ENCODE assay signal across 20 cellular contexts in genomic region chr21:35810431-35810970, GRCh38.
"Had no signal": no experiment of that assay in that cellular context is flagged by ENCODE, and none has a peak within 500 bp of the region (broad histone marks: within the 10 kb centered on the region; RNA-seq: fewer than 3 reads in every experiment).

No MANE protein-coding gene starts in this region.

- H3K4me3 Mint-ChIP-seq: central memory CD8-positive, alpha-beta T cell; naive thymus-derived CD8-positive, alpha-beta T cell; stimulated activated effector memory CD8-positive, alpha-beta T cell treated with anti-CD3 and anti-CD28 coated beads, Interleukin-12 subunit alpha, Interleukin-12 subunit beta, amount 100 ng/mL, for 72 hours; stimulated activated naive CD8-positive, alpha-beta T cell treated with anti-CD3 and anti-CD28 coated beads, Interleukin-15, Interleukin-2, amounts not matched to agents 100 ng/mL and 50 ng/mL, for 24 hours had no signal

- FAIRE-seq: islet of Langerhans had no signal

- H3K9me3 ChIP-seq: mucosa of descending colon, ovary, tibial artery, upper lobe of right lung had no signal

- H3K36me3 ChIP-seq: ovary, tibial artery, upper lobe of right lung had no signal

- DNase-seq: cortex of kidney; dorsolateral prefrontal cortex; effector CD8-positive, alpha-beta T cell; foreskin fibroblast; head of caudate nucleus; hippocampal formation; kidney glomerular epithelial cell; naive thymus-derived CD8-positive, alpha-beta T cell; nucleus accumbens; ovary; right cardiac atrium; stimulated activated CD4-positive, alpha-beta T cell treated with anti-CD3 and anti-CD28 coated beads, Interleukin-4, amount 100 ng/mL, for 1 hour; stimulated activated CD8-positive, alpha-beta memory T cell treated with anti-CD3 and anti-CD28 coated beads, Interleukin-4, amount 100 ng/mL, for 48 hours; tibial artery; upper lobe of right lung had no signal

- H3K27me3 ChIP-seq: dorsolateral prefrontal cortex, ovary, tibial artery, upper lobe of right lung had no signal

- H3K36me3 Mint-ChIP-seq: naive thymus-derived CD8-positive, alpha-beta T cell; stimulated activated effector memory CD8-positive, alpha-beta T cell treated with anti-CD3 and anti-CD28 coated beads, Interleukin-12 subunit alpha, Interleukin-12 subunit beta, amount 100 ng/mL, for 72 hours had no signal

- H3K4me3 ChIP-seq: dorsolateral prefrontal cortex, mucosa of descending colon, ovary, tibial artery, upper lobe of right lung had no signal

- H3K4me1 Mint-ChIP-seq: central memory CD8-positive, alpha-beta T cell; naive thymus-derived CD8-positive, alpha-beta T cell; stimulated activated effector memory CD8-positive, alpha-beta T cell treated with anti-CD3 and anti-CD28 coated beads, Interleukin-12 subunit alpha, Interleukin-12 subunit beta, amount 100 ng/mL, for 72 hours had no signal

- H3K27me3 Mint-ChIP-seq: stimulated activated naive CD8-positive, alpha-beta T cell treated with anti-CD3 and anti-CD28 coated beads, Interleukin-15, Interleukin-2, amounts not matched to agents 100 ng/mL and 50 ng/mL, for 24 hours had no signal

- ATAC-seq: naive thymus-derived CD8-positive, alpha-beta T cell; right cardiac atrium; stimulated activated effector memory CD8-positive, alpha-beta T cell treated with anti-CD3 and anti-CD28 coated beads, Interleukin-12 subunit alpha, Interleukin-12 subunit beta, amount 100 ng/mL, for 72 hours; upper lobe of right lung had no signal

- H3K27ac Mint-ChIP-seq: naive thymus-derived CD8-positive, alpha-beta T cell; stimulated activated effector memory CD8-positive, alpha-beta T cell treated with anti-CD3 and anti-CD28 coated beads, Interleukin-12 subunit alpha, Interleukin-12 subunit beta, amount 100 ng/mL, for 72 hours; stimulated activated naive CD8-positive, alpha-beta T cell treated with anti-CD3 and anti-CD28 coated beads, Interleukin-15, Interleukin-2, amounts not matched to agents 100 ng/mL and 50 ng/mL, for 24 hours had no signal

- H3K9me3 Mint-ChIP-seq: central memory CD8-positive, alpha-beta T cell; stimulated activated effector memory CD8-positive, alpha-beta T cell treated with anti-CD3 and anti-CD28 coated beads, Interleukin-12 subunit alpha, Interleukin-12 subunit beta, amount 100 ng/mL, for 72 hours; stimulated activated naive CD8-positive, alpha-beta T cell treated with anti-CD3 and anti-CD28 coated beads, Interleukin-15, Interleukin-2, amounts not matched to agents 100 ng/mL and 50 ng/mL, for 24 hours had no signal

- H3K27ac ChIP-seq: dorsolateral prefrontal cortex, ovary, tibial artery, upper lobe of right lung had no signal

- H3K4me1 ChIP-seq: tibial artery, upper lobe of right lung had no signal
